ENCODE assay signal across 1 cellular context in genomic region chr20:38935967-38936407, GRCh38.
A peak's percentile ranks its signal among the peaks of the same experiment; 100 is the strongest.
TF ChIP-seq lines count a peak whose summit lies in the region.

No MANE protein-coding gene starts in this region.

TF ChIP-seq in K562, 482 proteins besides CTCF, POLR2A, EP300 and RAD21:
- TF ChIP-seq USF2 (CRISPR knock-in tag; IDR thresholded peaks at IDR 0.05) (0 out of 2 replicates have a peak, but pooled peaks have one; percentile 5), NBN (IDR thresholded peaks at IDR 0.05; ENCODE audit: low read depth) (no peak), SPI1 (IDR thresholded peaks at IDR 0.05; ENCODE audit: borderline replicate concordance, low read depth, low read length) (0 out of 2 replicates have a peak, but pooled peaks have one; percentile 39)
TF ChIP-seq in K562: peak in this region for 2.
